In genomic region chr2:207334309-207334630, GRCh38 we compare ENCODE assay signal across 8 cellular contexts.
A peak's percentile ranks its signal among the peaks of the same experiment; 100 is the strongest.
DNase-seq lines count a peak whose midpoint lies in the region; ATAC-seq and TF ChIP-seq lines count a peak whose summit lies in the region.

No MANE protein-coding gene starts in this region.

- H3K27me3 ChIP-seq in HUES48 (ENCODE audit: control insufficient read depth, insufficient read depth, low read length) (no peaks in the 10 kb centered on the region), endodermal cell (ENCODE audit: control insufficient read depth, insufficient read depth, low read length, poor library complexity, severe bottlenecking) (no peaks in the 10 kb centered on the region), rectal smooth muscle tissue (ENCODE audit: control insufficient read depth, insufficient read depth, low read length) (no peaks in the 10 kb centered on the region)
- H3K27me3 ChIP-seq in CD4-positive, alpha-beta T cell (ENCODE audit: control insufficient read depth, insufficient read depth, low read length), result no peaks in the 10 kb centered on the region

- H3K36me3 Mint-ChIP-seq in endodermal cell (ENCODE audit: low read depth), result no peaks in the 10 kb centered on the region
- no peaks in the 10 kb centered on the region for H3K36me3 Mint-ChIP-seq in CD4-positive, alpha-beta T cell (ENCODE audit: low read depth)

- H3K4me1 ChIP-seq in HUES48 (ENCODE audit: control insufficient read depth, insufficient read depth, low read length), result peaks cover 37% of the 10 kb centered on the region
- H3K4me1 ChIP-seq in endodermal cell (ENCODE audit: control insufficient read depth, insufficient read depth, low read length), result peaks cover 10% of the 10 kb centered on the region
- H3K4me1 ChIP-seq in rectal smooth muscle tissue (ENCODE audit: control insufficient read depth, insufficient read depth, low read length), result peaks cover 10% of the 10 kb centered on the region

- H3K9ac ChIP-seq in HUES48 (ENCODE audit: low read depth, low read length), result peak overlapping the region; percentile 50
- no peak overlapping the region for H3K9ac ChIP-seq in endodermal cell (ENCODE audit: extremely low read depth, low read length, poor library complexity, severe bottlenecking)
- no peak overlapping the region for H3K9ac ChIP-seq in rectal smooth muscle tissue (ENCODE audit: low read length)

- H3K4me1 Mint-ChIP-seq in endodermal cell, result peaks cover 35% of the 10 kb centered on the region
- H3K4me1 Mint-ChIP-seq in CD4-positive, alpha-beta T cell (ENCODE audit: low read depth), result peaks cover 21% of the 10 kb centered on the region

- peak; percentile 9 for ATAC-seq in GM19395 (IDR thresholded peaks at IDR 0.05; ENCODE audit: unreplicated experiment)
- ATAC-seq in CD4-positive, alpha-beta T cell (ENCODE audit: poor library complexity), result no peak

- CTCF ChIA-PET in CD4-positive, alpha-beta T cell (lab: Charles Lee), result interaction anchor here (0.7 to 1.0 kb wide), 2 partner anchors 11 to 35 kb away, joined by 3 read pairs; no protein-coding TSS in a partner anchor

- H3K27ac Mint-ChIP-seq in endodermal cell, result peak overlapping the region; percentile 89
- H3K27ac Mint-ChIP-seq in CD4-positive, alpha-beta T cell, result no peak overlapping the region

- H3K27me3 Mint-ChIP-seq in endodermal cell (ENCODE audit: insufficient read depth), result peaks cover 2% of the 10 kb centered on the region
- H3K27me3 Mint-ChIP-seq in CD4-positive, alpha-beta T cell, result no peaks in the 10 kb centered on the region

- no peaks in the 10 kb centered on the region for H3K9me3 Mint-ChIP-seq in endodermal cell
- H3K9me3 Mint-ChIP-seq in CD4-positive, alpha-beta T cell, result no peaks in the 10 kb centered on the region

- H3K27ac ChIP-seq in HUES48 (ENCODE audit: low read depth, low read length), result peak overlapping the region; percentile 99
- H3K27ac ChIP-seq in endodermal cell (ENCODE audit: low read depth, low read length), result peak overlapping the region; percentile 97
- peak overlapping the region; percentile 79 for H3K27ac ChIP-seq in rectal smooth muscle tissue (ENCODE audit: low read depth, low read length)
- no peak overlapping the region for H3K27ac ChIP-seq in CD4-positive, alpha-beta T cell (ENCODE audit: low read depth, low read length)

- TF ChIP-seq CTCF in endodermal cell (conservative IDR thresholded peaks at IDR 0.05), result no peak
- TF ChIP-seq CTCF in CD4-positive, alpha-beta T cell (IDR thresholded peaks at IDR 0.05), result no peak

- H3K4me3 ChIP-seq in HUES48 (ENCODE audit: low read depth, low read length), result peak overlapping the region; percentile 8
- no peak overlapping the region for H3K4me3 ChIP-seq in endodermal cell (ENCODE audit: low read length)
- peak overlapping the region; percentile 10 for H3K4me3 ChIP-seq in rectal smooth muscle tissue (ENCODE audit: low read length)

- peak overlapping the region; percentile 26 for H3K4me3 Mint-ChIP-seq in endodermal cell
- no peak overlapping the region for H3K4me3 Mint-ChIP-seq in CD4-positive, alpha-beta T cell

- WGBS in endodermal cell (ENCODE audit: insufficient coverage in 1 of 2, insufficient read length in 1 of 2), 2 experiments, result 55 to 65% methylated on average over 4 to 7 of the region's 7 CpGs

- H3K9me3 ChIP-seq in HUES48 (ENCODE audit: control insufficient read depth, insufficient read depth, low read length), result no peaks in the 10 kb centered on the region
- H3K9me3 ChIP-seq in endodermal cell (ENCODE audit: control insufficient read depth, low read length), result no peaks in the 10 kb centered on the region
- no peaks in the 10 kb centered on the region for H3K9me3 ChIP-seq in CD4-positive, alpha-beta T cell (ENCODE audit: control insufficient read depth, low read length)

- no peaks in the 10 kb centered on the region for H3K36me3 ChIP-seq in HUES48 (ENCODE audit: control insufficient read depth, insufficient read depth, low read length)
- no peaks in the 10 kb centered on the region for H3K36me3 ChIP-seq in endodermal cell (ENCODE audit: control insufficient read depth, insufficient read depth, low read length)
- no peaks in the 10 kb centered on the region for H3K36me3 ChIP-seq in rectal smooth muscle tissue (ENCODE audit: control insufficient read depth, insufficient read depth, low read length)

- POLR2A ChIA-PET in CD4-positive, alpha-beta T cell (lab: Charles Lee), result interaction anchor here (0.9 kb wide), 1 partner anchor 169 kb away, joined by 4 read pairs; the partner anchor contains the start of gene KLF7

- intact Hi-C loops in CD4-positive, alpha-beta T cell (cut with DNase I, micrococcal nuclease), result no loop called here

- DNase-seq in endodermal cell (no peak), kidney glomerular epithelial cell (lab: John Stamatoyannopoulos, UW) (no peak), NCI-H2171 treated with DMSO at 0.1 percent for 48 hours (lab: John Stamatoyannopoulos, UW) (no peak)
- DNase-seq in CD4-positive, alpha-beta T cell, result no peak
- DNase-seq in effector CD8-positive, alpha-beta T cell (lab: John Stamatoyannopoulos, UW), result no peak
